19 cellular contexts compared by ENCODE assay signal in genomic region chr2:73444202-73444601, GRCh38. TPM values are rescaled to one million over a fixed set of nuclear protein-coding genes. Genes with fewer than 3 reads are reported as not detected.
A peak's percentile ranks its signal among the peaks of the same experiment; 100 is the strongest.
DNase-seq lines count a peak whose midpoint lies in the region; ATAC-seq and TF ChIP-seq lines count a peak whose summit lies in the region.
"Had no signal": no experiment of that assay in that cellular context is flagged by ENCODE, and none has a peak within 500 bp of the region (broad histone marks: within the 10 kb centered on the region; RNA-seq: fewer than 3 reads in every experiment).

No MANE protein-coding gene starts in this region.

- H3K27ac Mint-ChIP-seq in Calu3 (ENCODE audit: unreplicated experiment) (peak overlapping the region; percentile 10), nephron progenitor cell (peak overlapping the region; percentile 49)
- H3K27ac Mint-ChIP-seq: B cell; CD8-positive, alpha-beta T cell; IgD-negative memory B cell had no signal

- H3K9me3 Mint-ChIP-seq in Calu3 (ENCODE audit: low read depth, unreplicated experiment) (peaks cover 2% of the 10 kb centered on the region), nephron progenitor cell (no peaks in the 10 kb centered on the region)
- H3K9me3 Mint-ChIP-seq: CD8-positive, alpha-beta T cell had no signal

- TF ChIP-seq CTCF in Calu3 (IDR thresholded peaks at IDR 0.05; ENCODE audit: unreplicated experiment) (no peak), nephron progenitor cell (IDR thresholded peaks at IDR 0.05) (no peak), suprapubic skin (IDR thresholded peaks at IDR 0.05) (no peak)

- DNase-seq in Calu3 (no peak), HuH-7.5 (ENCODE audit: low spot score) (peak; percentile 14), left lobe of liver (ENCODE audit: low spot score) (no peak), nephron progenitor cell (no peak), epidermal melanocyte (ENCODE audit: insufficient read length, low spot score) (no peak), suprapubic skin (ENCODE audit: low spot score in 2 of 2) (no peak)
- DNase-seq: 8988T; CD8-positive, alpha-beta T cell; DMS 273 treated with DMSO at 0.1 percent for 48 hours; DMS53; DND-41; EL; KBM-7 had no signal

- intact Hi-C loops in Calu3 (cut with micrococcal nuclease; ENCODE audit: unreplicated experiment): no loop called here

- no peaks in the 10 kb centered on the region for H3K27me3 ChIP-seq in suprapubic skin
- H3K27me3 ChIP-seq: BLaER1 treated with 17β-estradiol and CSF1 and Interleukin-3, amounts not matched to agents 10 nM and 100 nM had no signal

- TF ChIP-seq EP300 in suprapubic skin (IDR thresholded peaks at IDR 0.05): no peak

- ATAC-seq in left lobe of liver: peak; percentile 97
- ATAC-seq in GM18870 (IDR thresholded peaks at IDR 0.05; ENCODE audit: unreplicated experiment): no peak
- ATAC-seq: CD8-positive, alpha-beta T cell; GM12878 had no signal

- no peaks in the 10 kb centered on the region for H3K9me3 ChIP-seq in suprapubic skin
- H3K9me3 ChIP-seq: HAP-1 had no signal

- H3K27me3 Mint-ChIP-seq in Calu3 (ENCODE audit: unreplicated experiment) (no peaks in the 10 kb centered on the region), nephron progenitor cell (ENCODE audit: low read depth, poor library complexity) (no peaks in the 10 kb centered on the region)
- H3K27me3 Mint-ChIP-seq: B cell, IgD-negative memory B cell had no signal

- H3K36me3 Mint-ChIP-seq in Calu3 (ENCODE audit: insufficient read depth, unreplicated experiment) (no peaks in the 10 kb centered on the region), nephron progenitor cell (ENCODE audit: low read depth) (peaks cover 49% of the 10 kb centered on the region)

- no peak for TF ChIP-seq POLR2A in suprapubic skin (IDR thresholded peaks at IDR 0.05)

- WGBS in suprapubic skin: 94% methylated on average over 3 of the region's 3 CpGs

- no peak overlapping the region for H3K4me3 ChIP-seq in suprapubic skin
- H3K4me3 ChIP-seq: BLaER1 treated with 17β-estradiol and CSF1 and Interleukin-3, amounts not matched to agents 10 nM and 100 nM; GM12878; HAP-1 had no signal

- no peaks in the 10 kb centered on the region for H3K4me1 ChIP-seq in suprapubic skin
- H3K4me1 ChIP-seq: BLaER1 treated with 17β-estradiol and CSF1 and Interleukin-3, amounts not matched to agents 10 nM and 100 nM; HAP-1 had no signal

- no TSS peak for BruUV-seq in Calu3 (replicated peaks; lab: Mats Ljungman, UMichigan)

- no peak overlapping the region for H3K27ac ChIP-seq in suprapubic skin
- H3K27ac ChIP-seq: BLaER1 treated with 17β-estradiol and CSF1 and Interleukin-3, amounts not matched to agents 10 nM and 100 nM had no signal

- H3K4me1 Mint-ChIP-seq in Calu3 (ENCODE audit: low read depth, unreplicated experiment) (peaks cover 8% of the 10 kb centered on the region), nephron progenitor cell (no peaks in the 10 kb centered on the region)
- H3K4me1 Mint-ChIP-seq: B cell, IgD-negative memory B cell had no signal

- H3K36me3 ChIP-seq in suprapubic skin: peaks cover 21% of the 10 kb centered on the region

- CTCF ChIA-PET in Calu3 (lab: Charles Lee): no interaction called here

- no peak overlapping the region for H3K4me3 Mint-ChIP-seq in Calu3 (ENCODE audit: low read depth, unreplicated experiment)
- no peak overlapping the region for H3K4me3 Mint-ChIP-seq in nephron progenitor cell
- H3K4me3 Mint-ChIP-seq: B cell; CD8-positive, alpha-beta T cell; IgD-negative memory B cell had no signal

RNA-seq across cellular contexts. Expression of gene ALMS1, which starts 58.6 kb away (rescaled TPM):
- total RNA-seq in Calu3 (2022) (15.8 and 16.1 TPM in 2 replicates), left lobe of liver (6.0 TPM), suprapubic skin (10 to 100 TPM; 12.3 to 24.0 (median 18.5) TPM)
